22 cellular contexts compared by ENCODE assay signal in genomic region chr5:55191165-55191564, GRCh38. TPM values are rescaled to one million over a fixed set of nuclear protein-coding genes. Genes with fewer than 3 reads are reported as not detected.
DNase-seq lines count a peak whose midpoint lies in the region; ATAC-seq and TF ChIP-seq lines count a peak whose summit lies in the region.
"Had no signal": no experiment of that assay in that cellular context is flagged by ENCODE, and none has a peak within 500 bp of the region (broad histone marks: within the 10 kb centered on the region; RNA-seq: fewer than 3 reads in every experiment).

No MANE protein-coding gene starts in this region.

- no peaks in the 10 kb centered on the region for H3K4me1 Mint-ChIP-seq in activated T-cell treated with anti-CD3 and anti-CD28 coated beads, Interleukin-2, amount 50 U/mL, for 72 hours (ENCODE audit: low read depth)

- in situ Hi-C loops in GM23248 (cut with MboI), result loop anchor here (25.0 kb wide), 1 partner anchor 496 kb away; no protein-coding TSS in a partner anchor

- ATAC-seq in HG03039 (IDR thresholded peaks at IDR 0.05; ENCODE audit: unreplicated experiment) (no peak), HG03469 (IDR thresholded peaks at IDR 0.05; ENCODE audit: unreplicated experiment) (no peak)
- ATAC-seq in activated T-cell treated with anti-CD3 and anti-CD28 coated beads, Interleukin-2, amount 50 U/mL, for 72 hours (replicated peaks in 1 of 2), result no peak
- ATAC-seq: A549, HCT116, Right ventricle myocardium inferior had no signal

- no peaks in the 10 kb centered on the region for H3K36me3 Mint-ChIP-seq in activated T-cell treated with anti-CD3 and anti-CD28 coated beads, Interleukin-2, amount 50 U/mL, for 72 hours (ENCODE audit: insufficient read depth in 2 of 2)

- H3K27me3 ChIP-seq in GM23248 (replicated peaks; ENCODE audit: insufficient read depth), result peaks cover 72% of the 10 kb centered on the region

- H3K9ac ChIP-seq in GM23248, result no peak overlapping the region

- H3K27ac ChIP-seq in GM23248, result no peak overlapping the region
- H3K27ac ChIP-seq: A549, SJSA1 had no signal

- H3K4me3 ChIP-seq in GM23248, result no peak overlapping the region
- no peak overlapping the region for H3K4me3 ChIP-seq in fibroblast of mammary gland (ENCODE audit: control insufficient read depth, low read depth, low read length)
- H3K4me3 ChIP-seq: A549, SJSA1 had no signal

- no peaks in the 10 kb centered on the region for H3K9me2 ChIP-seq in GM23248 (ENCODE audit: insufficient read depth)

- H3K4me3 Mint-ChIP-seq in activated T-cell treated with anti-CD3 and anti-CD28 coated beads, Interleukin-2, amount 50 U/mL, for 72 hours, result no peak overlapping the region

- 53 to 58% methylated on average over 2 of the region's 2 CpGs for WGBS in GM23248 (ENCODE audit: low coverage in 1 of 2, low lambda C conversion rate in 2 of 2, missing lambda C conversion rate in 2 of 2), 2 experiments

- peaks cover 41% of the 10 kb centered on the region for H3K27me3 Mint-ChIP-seq in activated T-cell treated with anti-CD3 and anti-CD28 coated beads, Interleukin-2, amount 50 U/mL, for 72 hours (ENCODE audit: low read depth)

- peak; percentile 28 for DNase-seq in GM23248
- peak; percentile 16 for DNase-seq in M059J (ENCODE audit: low read depth)
- DNase-seq in amniotic epithelial cell (ENCODE audit: low read depth), result peak; percentile 44
- peak; percentile 44 for DNase-seq in fibroblast of mammary gland (ENCODE audit: low read depth)
- DNase-seq in putamen (ENCODE audit: low spot score), result no peak
- DNase-seq in activated T-cell treated with anti-CD3 and anti-CD28 coated beads, Interleukin-2, amount 50 U/mL, for 72 hours, result no peak
- DNase-seq: BE2C, DMS53, GF-D8, GOT3, MM.1S, NCI-H1694, NCI-H2081, NCI-H2171, NCI-H524 treated with DMSO at 0.1 percent for 48 hours, OCI-M1 had no signal

- no peak overlapping the region for H2AFZ ChIP-seq in GM23248

- H3K36me3 ChIP-seq in GM23248 (ENCODE audit: low read depth), result no peaks in the 10 kb centered on the region
- H3K36me3 ChIP-seq: BE2C, SJSA1 had no signal

- H4K20me1 ChIP-seq in GM23248 (ENCODE audit: insufficient read depth), result no peaks in the 10 kb centered on the region

- TF ChIP-seq CTCF in fibroblast of mammary gland (conservative IDR thresholded peaks at IDR 0.05; ENCODE audit: control insufficient read depth, insufficient read depth, low read depth, low read length), result no peak

- H3K4me1 ChIP-seq in GM23248 (ENCODE audit: insufficient read depth), result no peaks in the 10 kb centered on the region
- H3K4me1 ChIP-seq: BE2C, SJSA1 had no signal

- H3F3A ChIP-seq in GM23248 (ENCODE audit: insufficient read depth), result no peaks in the 10 kb centered on the region

- no peak overlapping the region for H3K4me2 ChIP-seq in GM23248 (ENCODE audit: unreplicated experiment)
- H3K4me2 ChIP-seq: A549 had no signal

- H3K79me2 ChIP-seq in GM23248 (ENCODE audit: insufficient read depth), result no peaks in the 10 kb centered on the region

- no peaks in the 10 kb centered on the region for H3K9me3 Mint-ChIP-seq in activated T-cell treated with anti-CD3 and anti-CD28 coated beads, Interleukin-2, amount 50 U/mL, for 72 hours

- H3K9me3 ChIP-seq in GM23248 (ENCODE audit: low read depth), result no peaks in the 10 kb centered on the region
- H3K9me3 ChIP-seq: A549, BE2C, SJSA1 had no signal

- no peak overlapping the region for H3K27ac Mint-ChIP-seq in activated T-cell treated with anti-CD3 and anti-CD28 coated beads, Interleukin-2, amount 50 U/mL, for 72 hours

RNA-seq across cellular contexts. Expression of gene CDC20B, which starts 18.2 kb away (rescaled TPM):
- total RNA-seq in GM23248 (2014; rRNA removed; shearing (Covaris generic)), result not detected in 2 replicates
- polyA plus RNA-seq in GM23248 (2016; fragmentation: Nextera tagmentation; extraction: Ambion mirVana), result 0.20 TPM in 1 of 2 replicates, not detected in the other
- not detected in 2 replicates for total RNA-seq in M059J (2014; rRNA removed; shearing (Covaris generic))
- total RNA-seq in activated T-cell treated with anti-CD3 and anti-CD28 coated beads, Interleukin-2, amount 50 U/mL, for 72 hours, result under 1 TPM; 0.07 to 0.10 TPM
- total RNA-seq: Right ventricle myocardium inferior, SJSA1 had no signal

RNA-seq across cellular contexts. Expression of gene GPX8, which starts 31.2 kb away (rescaled TPM):
- total RNA-seq in GM23248 (2014; rRNA removed; shearing (Covaris generic)), result 233 and 241 TPM in 2 replicates
- 235 and 237 TPM in 2 replicates for polyA plus RNA-seq in GM23248 (2016; fragmentation: Nextera tagmentation; extraction: Ambion mirVana)
- 155 and 179 TPM in 2 replicates for total RNA-seq in M059J (2014; rRNA removed; shearing (Covaris generic))
- total RNA-seq in activated T-cell treated with anti-CD3 and anti-CD28 coated beads, Interleukin-2, amount 50 U/mL, for 72 hours, result not detected

RNA-seq across cellular contexts. Expression of gene MCIDAS, which starts 36.0 kb away (rescaled TPM):
- not detected in 2 replicates for total RNA-seq in GM23248 (2014; rRNA removed; shearing (Covaris generic))
- polyA plus RNA-seq in GM23248 (2016; fragmentation: Nextera tagmentation; extraction: Ambion mirVana), result not detected in 2 replicates
- total RNA-seq in M059J (2014; rRNA removed; shearing (Covaris generic)), result 0.59 TPM in 1 of 2 replicates, not detected in the other
- under 1 TPM in 1 of 2 donors, not detected in 1; 0.48 TPM for total RNA-seq in activated T-cell treated with anti-CD3 and anti-CD28 coated beads, Interleukin-2, amount 50 U/mL, for 72 hours
- total RNA-seq: Right ventricle myocardium inferior had no signal

RNA-seq across cellular contexts. Expression of gene CCNO, which starts 42.2 kb away (rescaled TPM):
- 3.3 TPM in 1 of 2 replicates, not detected in the other for total RNA-seq in GM23248 (2014; rRNA removed; shearing (Covaris generic))
- 1.7 and 1.9 TPM in 2 replicates for polyA plus RNA-seq in GM23248 (2016; fragmentation: Nextera tagmentation; extraction: Ambion mirVana)
- 5.1 and 5.5 TPM in 2 replicates for total RNA-seq in M059J (2014; rRNA removed; shearing (Covaris generic))
- under 1 TPM in 1 of 2 donors, not detected in 1; 0.19 TPM for total RNA-seq in activated T-cell treated with anti-CD3 and anti-CD28 coated beads, Interleukin-2, amount 50 U/mL, for 72 hours
- total RNA-seq: Right ventricle myocardium inferior had no signal

Comparison
In these comparisons a context has a peak if more than half of its experiments do, and no peak if none do; other contexts are left out.
1. DNase-seq: peak in GM23248 (single experiment), M059J (single experiment), amniotic epithelial cell (single experiment) and fibroblast of mammary gland (single experiment); none in putamen (single experiment) and activated T-cell treated with anti-CD3 and anti-CD28 coated beads, Interleukin-2, amount 50 U/mL, for 72 hours (0 of 2).
2. RNA of gene GPX8, which starts 31.2 kb away (total RNA-seq): 233 to 241 TPM in GM23248 and 155 to 179 TPM in M059J; not detected in activated T-cell treated with anti-CD3 and anti-CD28 coated beads, Interleukin-2, amount 50 U/mL, for 72 hours; every median in the first group is over 100 times any median in the second.